8 cellular contexts compared by ENCODE assay signal in genomic region chr10:119602241-119603095, GRCh38. TPM values are rescaled to one million over a fixed set of nuclear protein-coding genes. Genes with fewer than 3 reads are reported as not detected.
DNase-seq lines count a peak whose midpoint lies in the region; ATAC-seq and TF ChIP-seq lines count a peak whose summit lies in the region.

No MANE protein-coding gene starts in this region.

- H3K4me3 Mint-ChIP-seq in CD8-positive, alpha-beta T cell: no peak overlapping the region
- H3K4me3 Mint-ChIP-seq in WTC11: no peak overlapping the region
- H3K4me3 Mint-ChIP-seq in stimulated activated naive B cell treated with anti-CD40 and anti-IgM and Interleukin-4, amounts not matched to agents 10 μg/mL and 1 μg/mL and 100 μg/mL, for 72 hours: no peak overlapping the region

- ATAC-seq in CD8-positive, alpha-beta T cell: peak; percentile 63
- peak; percentile 98 for ATAC-seq in WTC11
- peak; percentile 41 to 56 for ATAC-seq in stimulated activated naive B cell treated with anti-CD40 and anti-IgM and Interleukin-4, amounts not matched to agents 10 μg/mL and 1 μg/mL and 100 μg/mL, for 72 hours (replicated peaks)
- no peak for ATAC-seq in GM19023 (IDR thresholded peaks at IDR 0.05; ENCODE audit: unreplicated experiment)
- ATAC-seq in GM18873 (IDR thresholded peaks at IDR 0.05; ENCODE audit: low FRiP score, unreplicated experiment): no peak

- no peak overlapping the region for H3K27ac Mint-ChIP-seq in CD8-positive, alpha-beta T cell
- H3K27ac Mint-ChIP-seq in WTC11: no peak overlapping the region
- H3K27ac Mint-ChIP-seq in stimulated activated naive B cell treated with anti-CD40 and anti-IgM and Interleukin-4, amounts not matched to agents 10 μg/mL and 1 μg/mL and 100 μg/mL, for 72 hours: no peak overlapping the region

- no peaks in the 10 kb centered on the region for H3K36me3 Mint-ChIP-seq in CD8-positive, alpha-beta T cell
- H3K36me3 Mint-ChIP-seq in WTC11: peaks cover 8% of the 10 kb centered on the region
- peaks cover 4 to 18% of the 10 kb centered on the region in 2 donors for H3K36me3 Mint-ChIP-seq in stimulated activated naive B cell treated with anti-CD40 and anti-IgM and Interleukin-4, amounts not matched to agents 10 μg/mL and 1 μg/mL and 100 μg/mL, for 72 hours

- H3K9me3 ChIP-seq in CD8-positive, alpha-beta T cell (ENCODE audit: low read length): no peaks in the 10 kb centered on the region

- peaks cover 4% of the 10 kb centered on the region for H3K4me1 ChIP-seq in CD8-positive, alpha-beta T cell (ENCODE audit: insufficient read depth, low read length)

- no peak overlapping the region for H3K4me3 ChIP-seq in CD8-positive, alpha-beta T cell (ENCODE audit: low read depth, low read length)

- no peaks in the 10 kb centered on the region for H3K27me3 ChIP-seq in CD8-positive, alpha-beta T cell (ENCODE audit: insufficient read depth, low read length)

- no peaks in the 10 kb centered on the region for H3K36me3 ChIP-seq in CD8-positive, alpha-beta T cell (ENCODE audit: insufficient read depth, low read length)

- POLR2A ChIA-PET in CD8-positive, alpha-beta T cell (lab: Charles Lee): no interaction called here
- POLR2A ChIA-PET in HEK293T (lab: Yijun Ruan, JAX) (interaction anchor here (1.1 kb wide), 1 partner anchor 60 kb away, joined by 3 read pairs; the partner anchor contains the start of gene RGS10), WTC11 (lab: Charles Lee) (interaction anchor here (1.0 kb wide), 1 partner anchor 59 kb away, joined by 4 read pairs; the partner anchor contains the start of gene RGS10)

- intact Hi-C loops in CD8-positive, alpha-beta T cell (cut with DNase I, micrococcal nuclease): no loop called here

- H3K4me1 Mint-ChIP-seq in CD8-positive, alpha-beta T cell (ENCODE audit: low read depth): peaks cover 4% of the 10 kb centered on the region
- peaks cover 5% of the 10 kb centered on the region for H3K4me1 Mint-ChIP-seq in WTC11
- H3K4me1 Mint-ChIP-seq in stimulated activated naive B cell treated with anti-CD40 and anti-IgM and Interleukin-4, amounts not matched to agents 10 μg/mL and 1 μg/mL and 100 μg/mL, for 72 hours: peaks cover 6 to 11% of the 10 kb centered on the region in 2 donors

- peak; percentile 36 for TF ChIP-seq CTCF in CD8-positive, alpha-beta T cell (IDR thresholded peaks at IDR 0.05)
- TF ChIP-seq CTCF in WTC11 (IDR thresholded peaks at IDR 0.05): 0 out of 2 replicates have a peak, but pooled peaks have one; percentile 39

- no peaks in the 10 kb centered on the region for H3K27me3 Mint-ChIP-seq in CD8-positive, alpha-beta T cell (ENCODE audit: low read depth)
- peaks cover 3% of the 10 kb centered on the region; the same call in 1 of the 2 replicates for H3K27me3 Mint-ChIP-seq in WTC11 (ENCODE audit: low read depth)
- H3K27me3 Mint-ChIP-seq in stimulated activated naive B cell treated with anti-CD40 and anti-IgM and Interleukin-4, amounts not matched to agents 10 μg/mL and 1 μg/mL and 100 μg/mL, for 72 hours: no peaks in the 10 kb centered on the region

- CTCF ChIA-PET in CD8-positive, alpha-beta T cell (lab: Charles Lee): interaction anchor here (0.6 to 1.2 kb wide), 5 partner anchors 10 to 145 kb away, joined by 3 to 4 read pairs (median 3); no protein-coding TSS in a partner anchor
- CTCF ChIA-PET in HEK293T (lab: Yijun Ruan, JAX): interaction anchor here (0.5 to 1.6 kb wide), 9 partner anchors 9 to 404 kb away, joined by 3 to 7 read pairs (median 4); no protein-coding TSS in a partner anchor
- CTCF ChIA-PET in WTC11 (lab: Charles Lee): interaction anchor here (0.6 to 2.2 kb wide), 37 partner anchors 10 to 403 kb away, joined by 3 to 11 read pairs (median 4); partner anchors contain the start of genes GRK5 and INPP5F

- peak in 2 of 7 experiments; percentile 26 to 32 for DNase-seq in CD8-positive, alpha-beta T cell
- peak; percentile 62 for DNase-seq in HEK293T (ENCODE audit: extremely low spot score)
- DNase-seq in WTC11 (ENCODE audit: low spot score): peak; percentile 73
- peak; percentile 16 for DNase-seq in germinal center (ENCODE audit: low spot score)
- DNase-seq in stimulated activated naive B cell treated with anti-CD40 and anti-IgM and Interleukin-4, amounts not matched to agents 10 μg/mL and 1 μg/mL and 100 μg/mL, for 72 hours: no peak
- no peak for DNase-seq in HPDE6-E6E7 (ENCODE audit: extremely low spot score)

- H3K27ac ChIP-seq in CD8-positive, alpha-beta T cell (ENCODE audit: low read depth, low read length): no peak overlapping the region

- no peaks in the 10 kb centered on the region for H3K9me3 Mint-ChIP-seq in CD8-positive, alpha-beta T cell
- H3K9me3 Mint-ChIP-seq in WTC11: peaks cover 8% of the 10 kb centered on the region
- H3K9me3 Mint-ChIP-seq in stimulated activated naive B cell treated with anti-CD40 and anti-IgM and Interleukin-4, amounts not matched to agents 10 μg/mL and 1 μg/mL and 100 μg/mL, for 72 hours: no peaks in the 10 kb centered on the region

TF ChIP-seq in HEK293T, 16 proteins besides CTCF, POLR2A, EP300 and RAD21:
- no peak for TF ChIP-seq ZNF384 (IDR thresholded peaks at IDR 0.05)
- no peak for TF ChIP-seq FOXK2 (IDR thresholded peaks at IDR 0.05)
- TF ChIP-seq, protein P1, sequence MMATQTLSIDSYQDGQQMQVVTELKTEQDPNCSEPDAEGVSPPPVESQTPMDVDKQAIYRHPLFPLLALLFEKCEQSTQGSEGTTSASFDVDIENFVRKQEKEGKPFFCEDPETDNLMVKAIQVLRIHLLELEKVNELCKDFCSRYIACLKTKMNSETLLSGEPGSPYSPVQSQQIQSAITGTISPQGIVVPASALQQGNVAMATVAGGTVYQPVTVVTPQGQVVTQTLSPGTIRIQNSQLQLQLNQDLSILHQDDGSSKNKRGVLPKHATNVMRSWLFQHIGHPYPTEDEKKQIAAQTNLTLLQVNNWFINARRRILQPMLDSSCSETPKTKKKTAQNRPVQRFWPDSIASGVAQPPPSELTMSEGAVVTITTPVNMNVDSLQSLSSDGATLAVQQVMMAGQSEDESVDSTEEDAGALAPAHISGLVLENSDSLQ (IDR thresholded peaks at IDR 0.05): no peak
- no peak for TF ChIP-seq TARDBP (IDR thresholded peaks at IDR 0.05)
- no peak for TF ChIP-seq HDGF (IDR thresholded peaks at IDR 0.05; ENCODE audit: borderline replicate concordance)
- no peak for TF ChIP-seq LEF1 (IDR thresholded peaks at IDR 0.05; ENCODE audit: borderline replicate concordance)
- TF ChIP-seq FOXM1 (IDR thresholded peaks at IDR 0.05; ENCODE audit: borderline replicate concordance): no peak
- TF ChIP-seq ELF4 (IDR thresholded peaks at IDR 0.05): no peak

TF ChIP-seq in WTC11, 78 proteins besides CTCF, POLR2A, EP300 and RAD21:
- TF ChIP-seq ZNF121 (CRISPR knock-in tag; IDR thresholded peaks at IDR 0.05): no peak
- TF ChIP-seq HMGXB4 (CRISPR knock-in tag; IDR thresholded peaks at IDR 0.05): 0 out of 2 replicates have a peak, but pooled peaks have one; percentile 40

RNA-seq across cellular contexts. Expression of gene TIAL1, which starts 5.7 kb away (rescaled TPM):
- total RNA-seq in CD8-positive, alpha-beta T cell: 100 to 1,000 TPM; 159 to 172 TPM
- total RNA-seq in WTC11 (2021): 170 to 178 TPM (median 176 TPM) in 3 replicates

RNA-seq across cellular contexts. Expression of gene BAG3, which starts 48.7 kb away (rescaled TPM):
- 10 to 100 TPM; 20.6 to 21.8 TPM for total RNA-seq in CD8-positive, alpha-beta T cell
- total RNA-seq in WTC11 (2021): 15.7 to 16.8 TPM (median 15.9 TPM) in 3 replicates

RNA-seq across cellular contexts. Expression of gene RGS10, which starts 59.9 kb away (rescaled TPM):
- 100 to 1,000 TPM; 145 to 152 TPM for total RNA-seq in CD8-positive, alpha-beta T cell
- total RNA-seq in WTC11 (2021): 21.6 to 23.1 TPM (median 22.6 TPM) in 3 replicates

Comparison
In these comparisons a context has a peak if more than half of its experiments do, and no peak if none do; other contexts are left out.
1. ATAC-seq: peak in CD8-positive, alpha-beta T cell (single experiment), WTC11 (single experiment) and stimulated activated naive B cell treated with anti-CD40 and anti-IgM and Interleukin-4, amounts not matched to agents 10 μg/mL and 1 μg/mL and 100 μg/mL, for 72 hours (2 of 2); none in GM19023 (single experiment) and GM18873 (single experiment).
2. DNase-seq: peak in HEK293T (single experiment), WTC11 (single experiment) and germinal center (single experiment); none in stimulated activated naive B cell treated with anti-CD40 and anti-IgM and Interleukin-4, amounts not matched to agents 10 μg/mL and 1 μg/mL and 100 μg/mL, for 72 hours (single experiment) and HPDE6-E6E7 (single experiment).